In the genomic region with DNA sequence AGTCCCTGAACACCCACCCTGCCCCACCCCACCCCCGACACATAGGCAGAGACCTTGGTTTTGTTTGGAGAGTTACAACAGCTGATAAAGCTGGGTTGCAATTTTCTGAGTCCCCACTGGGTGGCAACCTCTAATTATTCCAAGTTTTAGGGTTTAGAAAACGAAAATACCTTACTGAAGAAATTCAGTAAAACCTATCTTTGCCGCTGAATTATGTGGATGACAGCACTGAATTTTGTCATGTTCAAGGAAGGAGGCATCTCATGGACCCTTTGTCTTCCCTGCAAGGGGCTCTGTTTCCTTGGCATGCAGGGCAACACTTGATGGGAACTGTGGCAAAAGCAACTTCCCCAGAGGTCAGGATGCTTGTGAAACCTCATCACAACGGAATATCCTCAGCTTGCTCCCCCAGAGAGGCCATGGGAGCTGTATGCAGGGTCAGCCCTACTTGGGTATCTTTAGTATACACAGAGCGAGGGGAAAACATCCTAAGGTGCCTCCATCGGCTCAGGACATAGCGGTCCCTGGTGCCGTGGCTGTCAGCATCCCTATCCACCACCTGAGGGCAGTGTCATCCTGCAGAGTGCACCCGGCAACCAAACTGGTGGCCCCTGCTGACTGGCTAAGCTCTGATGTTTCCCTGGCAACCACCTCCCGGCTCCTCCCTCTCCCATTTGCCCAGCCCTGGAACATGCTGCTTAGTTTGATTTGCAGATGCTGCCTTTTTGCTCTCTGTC, we compare ENCODE assay signal across 1 cellular context.
A peak's percentile ranks its signal among the peaks of the same experiment; 100 is the strongest.
TF ChIP-seq lines count a peak whose summit lies in the region.

No MANE protein-coding gene starts in this region.

TF ChIP-seq in IMR-90, 13 proteins besides CTCF, POLR2A, EP300 and RAD21:
- peak; percentile 65; the same call in 1 of the 2 replicates for TF ChIP-seq CHD1 (IDR thresholded peaks at IDR 0.05; ENCODE audit: low read depth, low read length)
- TF ChIP-seq SMC3 (IDR thresholded peaks at IDR 0.05; ENCODE audit: low read depth, low read length) = peak; percentile 99
- no peak for TF ChIP-seq NFE2L2 (IDR thresholded peaks at IDR 0.05; ENCODE audit: low read depth, low read length)
- no peak for TF ChIP-seq FOS (IDR thresholded peaks at IDR 0.05; ENCODE audit: low read depth, low read length)
- peak; percentile 80 for TF ChIP-seq RCOR1 (IDR thresholded peaks at IDR 0.05; ENCODE audit: insufficient replicate concordance, low read length)
- peak; percentile 82 for TF ChIP-seq RFX5 (IDR thresholded peaks at IDR 0.05; ENCODE audit: low read depth, low read length)
- peak; percentile 63; the same call in 1 of the 2 replicates for TF ChIP-seq MAZ (IDR thresholded peaks at IDR 0.05; ENCODE audit: borderline replicate concordance, low read depth, low read length)
- 0 out of 2 replicates have a peak, but pooled peaks have one; percentile 7 for TF ChIP-seq MAFK (IDR thresholded peaks at IDR 0.05; ENCODE audit: low read depth, low read length)
- TF ChIP-seq MXI1 (IDR thresholded peaks at IDR 0.05; ENCODE audit: borderline replicate concordance, low read depth, low read length) = peak; percentile 79; the same call in 1 of the 2 replicates
- TF ChIP-seq, protein P1, sequence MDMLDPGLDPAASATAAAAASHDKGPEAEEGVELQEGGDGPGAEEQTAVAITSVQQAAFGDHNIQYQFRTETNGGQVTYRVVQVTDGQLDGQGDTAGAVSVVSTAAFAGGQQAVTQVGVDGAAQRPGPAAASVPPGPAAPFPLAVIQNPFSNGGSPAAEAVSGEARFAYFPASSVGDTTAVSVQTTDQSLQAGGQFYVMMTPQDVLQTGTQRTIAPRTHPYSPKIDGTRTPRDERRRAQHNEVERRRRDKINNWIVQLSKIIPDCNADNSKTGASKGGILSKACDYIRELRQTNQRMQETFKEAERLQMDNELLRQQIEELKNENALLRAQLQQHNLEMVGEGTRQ (IDR thresholded peaks at IDR 0.05; ENCODE audit: low read depth, low read length) = peak; percentile 4; the same call in 1 of the 2 replicates
